ENCODE assay signal across 11 cellular contexts in the genomic region with DNA sequence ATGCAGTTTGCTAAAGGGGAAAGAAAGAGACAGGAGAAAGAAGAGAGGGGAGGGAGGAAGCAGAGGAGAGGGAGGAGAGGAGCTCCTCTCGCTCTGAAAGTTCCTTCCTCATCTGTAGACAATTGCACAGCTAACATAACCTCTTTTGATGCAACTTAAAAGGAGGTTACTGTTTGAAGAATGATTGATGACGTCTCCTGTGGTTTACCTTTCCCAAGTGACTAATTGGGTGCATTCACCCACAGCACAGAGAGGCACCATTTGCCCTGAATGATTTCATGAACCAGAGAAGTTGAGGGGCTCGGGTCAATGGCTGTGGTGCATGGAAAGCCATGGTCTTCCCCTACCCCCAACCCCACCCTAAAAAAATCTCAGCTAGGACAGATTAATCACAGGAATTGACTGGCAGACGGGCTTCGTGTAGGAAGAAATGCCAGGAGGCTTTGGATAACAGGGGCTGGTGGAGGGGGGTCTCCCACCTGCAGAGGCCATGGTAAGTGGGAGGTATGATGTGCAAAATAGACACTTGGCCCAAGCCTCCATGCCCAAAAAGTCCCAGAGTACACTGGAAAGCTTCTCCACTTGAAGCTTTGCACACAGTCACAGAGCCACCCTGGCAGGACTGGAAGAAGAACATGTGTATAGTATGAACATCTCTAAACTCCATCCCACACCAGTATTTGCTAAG.
A peak's percentile ranks its signal among the peaks of the same experiment; 100 is the strongest.
DNase-seq lines count a peak whose midpoint lies in the region; ATAC-seq lines count a peak whose summit lies in the region.
"Had no signal": no experiment of that assay in that cellular context is flagged by ENCODE, and none has a peak within 500 bp of the region (broad histone marks: within the 10 kb centered on the region; RNA-seq: fewer than 3 reads in every experiment).

No MANE protein-coding gene starts in this region.

- no peak overlapping the region for H3K27ac ChIP-seq in BLaER1 treated with 17β-estradiol and CSF1 and Interleukin-3, amounts not matched to agents 10 nM and 100 nM
- H3K27ac ChIP-seq: suprapubic skin had no signal

- no peak overlapping the region for H3K9ac ChIP-seq in BLaER1 treated with 17β-estradiol and CSF1 and Interleukin-3, amounts not matched to agents 10 nM and 100 nM

- H3K9me3 ChIP-seq in BLaER1 treated with 17β-estradiol and CSF1 and Interleukin-3, amounts not matched to agents 10 nM and 100 nM (replicated peaks in 1 of 11): no peaks in the 10 kb centered on the region
- H3K9me3 ChIP-seq: suprapubic skin had no signal

- no peaks in the 10 kb centered on the region for H3K36me3 ChIP-seq in BLaER1 treated with 17β-estradiol and CSF1 and Interleukin-3, amounts not matched to agents 10 nM and 100 nM
- H3K36me3 ChIP-seq: suprapubic skin had no signal

- H3K4me1 ChIP-seq in BLaER1 treated with 17β-estradiol and CSF1 and Interleukin-3, amounts not matched to agents 10 nM and 100 nM: peaks cover 12 to 54% (median 46%) of the 10 kb centered on the region in 10 experiments

- in situ Hi-C loops in SK-MEL-5 (cut with HindIII; ENCODE audit: low pct_unique_long_range_greater_than_20kb, low sequenced_read_pairs): no loop called here

- H4K20me1 ChIP-seq in BLaER1 treated with 17β-estradiol and CSF1 and Interleukin-3, amounts not matched to agents 10 nM and 100 nM: no peaks in the 10 kb centered on the region

- DNase-seq in Daoy (ENCODE audit: low read depth): peak; percentile 62
- DNase-seq in SK-MEL-5 (ENCODE audit: low read depth, low spot score): peak; percentile 69
- DNase-seq in middle frontal gyrus (ENCODE audit: extremely low spot score, low spot score): no peak
- DNase-seq in COLO668 (lab: John Stamatoyannopoulos, UW; ENCODE audit: unreplicated experiment): no peak
- no peak for DNase-seq in T1000 (lab: John Stamatoyannopoulos, UW)
- DNase-seq: NCI-H1092 treated with DMSO at 0.1 percent for 48 hours had no signal

- H3K4me2 ChIP-seq in BLaER1 treated with 17β-estradiol and CSF1 and Interleukin-3, amounts not matched to agents 10 nM and 100 nM: peak overlapping the region in 10 of 11 experiments; percentile 11 to 75 (median 58); a peak in 19 of 22 replicates

- no peak overlapping the region for H3K4me3 ChIP-seq in BLaER1 treated with 17β-estradiol and CSF1 and Interleukin-3, amounts not matched to agents 10 nM and 100 nM
- H3K4me3 ChIP-seq: suprapubic skin had no signal

- ATAC-seq in esophagus mucosa (peak; percentile 36), GM18861 (IDR thresholded peaks at IDR 0.05; ENCODE audit: unreplicated experiment) (no peak)
- ATAC-seq: sciatic nerve had no signal

- H3K27me3 ChIP-seq in BLaER1 treated with 17β-estradiol and CSF1 and Interleukin-3, amounts not matched to agents 10 nM and 100 nM: no peaks in the 10 kb centered on the region
- H3K27me3 ChIP-seq: suprapubic skin had no signal

Comparison
In these comparisons a context has a peak if more than half of its experiments do, and no peak if none do; other contexts are left out.
1. DNase-seq: peak in Daoy (single experiment) and SK-MEL-5 (single experiment); none in middle frontal gyrus (single experiment), COLO668 (single experiment) and T1000 (single experiment).